In the genomic region with DNA sequence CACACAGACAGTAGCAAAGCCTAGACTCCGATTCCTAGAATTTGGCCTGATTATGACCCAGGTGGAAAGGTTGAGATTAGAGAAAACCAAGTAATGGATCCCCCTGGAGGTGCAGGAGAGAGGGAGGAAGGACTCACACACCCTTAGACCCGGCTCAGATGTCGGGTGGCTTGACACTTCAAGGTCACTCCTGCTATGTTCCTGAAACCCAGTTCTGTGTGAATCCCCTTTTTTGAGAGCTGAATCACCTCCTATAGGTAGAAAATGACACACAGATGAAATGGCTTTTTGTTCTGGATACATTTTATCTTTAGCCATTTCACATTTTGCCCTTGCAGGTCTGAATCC, we compare ENCODE assay signal across 12 cellular contexts.
DNase-seq lines count a peak whose midpoint lies in the region; ATAC-seq and TF ChIP-seq lines count a peak whose summit lies in the region.
"Had no signal": no experiment of that assay in that cellular context is flagged by ENCODE, and none has a peak within 500 bp of the region (broad histone marks: within the 10 kb centered on the region; RNA-seq: fewer than 3 reads in every experiment).

No MANE protein-coding gene starts in this region.

- no peaks in the 10 kb centered on the region for H3K36me3 ChIP-seq in brain microvascular endothelial cell (replicated peaks)
- no peaks in the 10 kb centered on the region for H3K36me3 ChIP-seq in lower lobe of right lung
- H3K36me3 ChIP-seq in subcutaneous abdominal adipose tissue (ENCODE audit: control insufficient read depth in 5 of 5, insufficient read depth in 5 of 5, low read length in 5 of 5), result no peaks in the 10 kb centered on the region

- peak overlapping the region in 3 of 5 donors; percentile 35 to 68 (median 42) for H3K9ac ChIP-seq in subcutaneous abdominal adipose tissue (ENCODE audit: low read length in 5 of 5)

- in situ Hi-C loops in brain microvascular endothelial cell (cut with HindIII; ENCODE audit: low pct_ligation_motif_present, low sequenced_read_pairs), result no loop called here

- H3K4me1 ChIP-seq in lower lobe of right lung, result peaks cover 16% of the 10 kb centered on the region
- peaks cover 4 to 20% (median 15%) of the 10 kb centered on the region in 5 donors for H3K4me1 ChIP-seq in subcutaneous abdominal adipose tissue (ENCODE audit: control insufficient read depth in 5 of 5, insufficient read depth in 5 of 5, low read length in 5 of 5)

- DNase-seq in brain microvascular endothelial cell (no peak), lower lobe of right lung (no peak), NCI-H2227 (lab: John Stamatoyannopoulos, UW; ENCODE audit: unreplicated experiment) (no peak), EL (no peak), DMS114 treated with DMSO at 0.1 percent for 48 hours (lab: John Stamatoyannopoulos, UW; ENCODE audit: unreplicated experiment) (no peak)
- DNase-seq: activated CD4-positive, alpha-beta T cell treated with anti-CD3 and anti-CD28 coated beads, Interleukin-2, amount 50 U/mL, for 1 hour; NCI-H2029 treated with DMSO at 0.1 percent for 48 hours; stimulated activated CD4-positive, alpha-beta T cell treated with anti-CD3 and anti-CD28 coated beads, Interleukin-4, amount 100 ng/mL, for 1 hour had no signal

- intact Hi-C loops in lower lobe of right lung (cut with DNase I), result no loop called here

- peak; percentile 27 for ATAC-seq in GM21723 (IDR thresholded peaks at IDR 0.05; ENCODE audit: unreplicated experiment)
- peak; percentile 31 to 34 for ATAC-seq in lower lobe of right lung
- no peak for ATAC-seq in GM21423 (IDR thresholded peaks at IDR 0.05; ENCODE audit: unreplicated experiment)

- H3K4me3 ChIP-seq in brain microvascular endothelial cell (ENCODE audit: low read depth, low read length), result no peak overlapping the region
- H3K4me3 ChIP-seq in lower lobe of right lung, result peak overlapping the region; percentile 22
- H3K4me3 ChIP-seq in subcutaneous abdominal adipose tissue (ENCODE audit: low read depth in 1 of 5, low read length in 5 of 5), result peak overlapping the region in 4 of 5 donors; percentile 47 to 62 (median 56)
- H3K4me3 ChIP-seq: lung had no signal

- H3K27ac ChIP-seq in brain microvascular endothelial cell (peak overlapping the region; percentile 55), lower lobe of right lung (peak overlapping the region; percentile 70), subcutaneous abdominal adipose tissue (ENCODE audit: low read depth, low read length) (peak overlapping the region; percentile 64)

- TF ChIP-seq CTCF in brain microvascular endothelial cell (IDR thresholded peaks at IDR 0.05; ENCODE audit: low read depth, low read length, missing control alignments), result no peak
- TF ChIP-seq CTCF in lower lobe of right lung (IDR thresholded peaks at IDR 0.05), result no peak

- H3K27me3 ChIP-seq in brain microvascular endothelial cell (replicated peaks) (no peaks in the 10 kb centered on the region), lower lobe of right lung (ENCODE audit: low read depth) (no peaks in the 10 kb centered on the region), subcutaneous abdominal adipose tissue (ENCODE audit: control insufficient read depth in 5 of 5, insufficient read depth in 4 of 5, low read length in 5 of 5) (no peaks in the 10 kb centered on the region)

- no peaks in the 10 kb centered on the region for H3K9me3 ChIP-seq in lower lobe of right lung
- H3K9me3 ChIP-seq in subcutaneous abdominal adipose tissue (ENCODE audit: control insufficient read depth in 5 of 5, low read length in 5 of 5), result no peaks in the 10 kb centered on the region
